8 cellular contexts compared by ENCODE assay signal in the genomic region with DNA sequence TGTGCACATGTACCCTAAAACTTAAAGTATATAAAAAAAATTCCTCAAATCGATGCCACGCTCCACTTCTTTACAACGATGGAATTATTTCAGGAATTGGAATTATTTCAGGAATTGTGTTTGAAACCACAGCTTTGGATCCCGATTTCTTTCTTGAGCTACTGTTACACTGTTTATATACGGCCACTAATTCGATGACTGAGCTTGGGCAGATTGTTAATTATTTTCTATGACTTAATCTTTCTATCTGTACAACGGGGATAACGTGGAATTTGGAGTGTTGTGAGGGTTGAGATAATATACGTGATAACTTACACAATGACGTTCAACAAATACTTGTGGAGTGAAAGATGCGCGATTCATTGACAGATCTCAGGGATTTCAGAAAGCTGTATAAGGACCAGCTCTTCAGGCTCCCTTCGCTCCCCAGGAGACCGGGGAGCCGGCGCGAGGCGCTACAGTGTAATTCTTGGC.
DNase-seq lines count a peak whose midpoint lies in the region; ATAC-seq and TF ChIP-seq lines count a peak whose summit lies in the region.

No MANE protein-coding gene starts in this region.

- ATAC-seq in heart right ventricle (peak in 2 of 8 donors; percentile 2 to 18), right lobe of liver (no peak)

- intact Hi-C loops in heart right ventricle (cut with DNase I) (loop anchor here in 7 of 10 donors (1.0 to 10.0 kb wide), 9 partner anchors 219 to 786 kb away; partner anchors contain the start of gene REV3L (in 2 of the 7)), cardiac septum (cut with DNase I) (loop anchor here (5.0 kb wide), 2 partner anchors 224 to 784 kb away; partner anchors contain the start of gene REV3L), right lobe of liver (cut with DNase I) (loop anchor here in 1 of 2 donors (10.0 kb wide), 1 partner anchor 386 kb away; no protein-coding TSS in a partner anchor), uterus (cut with DNase I; ENCODE audit: low total_unique reads) (no loop called here)

- H3K9me3 ChIP-seq in heart right ventricle (no peaks in the 10 kb centered on the region), right lobe of liver (no peaks in the 10 kb centered on the region), uterus (no peaks in the 10 kb centered on the region)

- H3K9me3 Mint-ChIP-seq in activated naive CD8-positive, alpha-beta T cell (ENCODE audit: low read depth) = no peaks in the 10 kb centered on the region

- peak overlapping the region; percentile 89 for H3K27ac Mint-ChIP-seq in activated naive CD8-positive, alpha-beta T cell

- WGBS in heart right ventricle, 2 donors = 15 to 17% methylated on average over 18 of the region's 18 CpGs
- 12% methylated on average over 18 of the region's 18 CpGs for WGBS in right lobe of liver (ENCODE audit: insufficient coverage, low coverage, low lambda C conversion rate, missing lambda C conversion rate)

- H3K4me1 Mint-ChIP-seq in activated naive CD8-positive, alpha-beta T cell (ENCODE audit: low read depth) = peaks cover 25% of the 10 kb centered on the region

- no peaks in the 10 kb centered on the region for H3K27me3 Mint-ChIP-seq in activated naive CD8-positive, alpha-beta T cell

- H3K36me3 Mint-ChIP-seq in activated naive CD8-positive, alpha-beta T cell = peaks cover 1% of the 10 kb centered on the region

- peak overlapping the region; percentile 86 for H3K4me3 Mint-ChIP-seq in activated naive CD8-positive, alpha-beta T cell

- TF ChIP-seq CTCF in heart right ventricle (IDR thresholded peaks at IDR 0.05) (no peak), right lobe of liver (IDR thresholded peaks at IDR 0.05) (no peak), uterus (IDR thresholded peaks at IDR 0.05) (no peak)

- peaks cover 0 to 23% (median 17%) of the 10 kb centered on the region in 9 donors for H3K4me1 ChIP-seq in heart right ventricle
- H3K4me1 ChIP-seq in right lobe of liver = peaks cover 0 to 8% (median 0%) of the 10 kb centered on the region in 4 donors
- H3K4me1 ChIP-seq in uterus = peaks cover 0 to 7% of the 10 kb centered on the region in 2 donors

- H3K27ac ChIP-seq in heart right ventricle (peak overlapping the region in 8 of 10 donors; percentile 30 to 92 (median 85)), right lobe of liver (no peak overlapping the region), uterus (peak overlapping the region; percentile 64 to 83)

- H3K36me3 ChIP-seq in heart right ventricle = peaks cover 0 to 7% (median 0%) of the 10 kb centered on the region in 9 donors
- no peaks in the 10 kb centered on the region for H3K36me3 ChIP-seq in right lobe of liver
- no peaks in the 10 kb centered on the region for H3K36me3 ChIP-seq in uterus

- peaks cover 0 to 19% (median 2%) of the 10 kb centered on the region in 7 donors for H3K27me3 ChIP-seq in heart right ventricle
- no peaks in the 10 kb centered on the region for H3K27me3 ChIP-seq in right lobe of liver
- no peaks in the 10 kb centered on the region for H3K27me3 ChIP-seq in uterus

- H3K4me3 ChIP-seq in heart right ventricle = peak overlapping the region in 9 of 10 donors; percentile 57 to 96 (median 67)
- peak overlapping the region in 2 of 3 donors; percentile 74 to 90 for H3K4me3 ChIP-seq in right lobe of liver
- H3K4me3 ChIP-seq in uterus = peak overlapping the region in 1 of 2 donors; percentile 57

- TF ChIP-seq POLR2A in right lobe of liver (IDR thresholded peaks at IDR 0.05) = no peak
- no peak for TF ChIP-seq POLR2A in uterus (IDR thresholded peaks at IDR 0.05)

- no peak for DNase-seq in heart right ventricle
- DNase-seq in cardiac septum (ENCODE audit: low spot score) = no peak
- DNase-seq in right lobe of liver = no peak
- DNase-seq in uterus = no peak
- DNase-seq in dedifferentiated amniotic fluid mesenchymal stem cell (ENCODE audit: extremely low spot score) = no peak
- no peak for DNase-seq in globus pallidus (ENCODE audit: low spot score)
- DNase-seq in UCSD-AML1 (lab: John Stamatoyannopoulos, UW; ENCODE audit: unreplicated experiment) = no peak

Comparison
In these comparisons a context has a peak if more than half of its experiments do, and no peak if none do; other contexts are left out.
1. H3K27ac ChIP-seq: peak in heart right ventricle (8 of 10) and uterus (2 of 2); none in right lobe of liver (0 of 3).